Comparison of ENCODE assay signal across 8 cellular contexts in genomic region chr5:154520861-154521453, GRCh38. TPM values are rescaled to one million over a fixed set of nuclear protein-coding genes. Genes with fewer than 3 reads are reported as not detected.
DNase-seq lines count a peak whose midpoint lies in the region; ATAC-seq, FAIRE-seq and TF ChIP-seq lines count a peak whose summit lies in the region.

No MANE protein-coding gene starts in this region.

- H3K4me3 ChIP-seq in endothelial cell of umbilical vein (replicated peaks in 1 of 3; ENCODE audit: insufficient read depth in 1 of 3, low read depth in 1 of 3, low read length in 3 of 3), result no peak overlapping the region

- peak; percentile 21 for DNase-seq in stimulated activated naive CD8-positive, alpha-beta T cell treated with anti-CD3 and anti-CD28 coated beads, Interleukin-15, Interleukin-2, amounts not matched to agents 100 U/mL and 50 U/mL, for 24 hours
- no peak for DNase-seq in stimulated activated naive CD8-positive, alpha-beta T cell treated with anti-CD3 and anti-CD28 coated beads, Interleukin-15, amount 100 ng/mL, for 72 hours
- DNase-seq in NCI-H345 (lab: John Stamatoyannopoulos, UW) (peak; percentile 55), endothelial cell of umbilical vein (ENCODE audit: low read depth, low spot score) (peak; percentile 16), osteocyte (ENCODE audit: extremely low spot score, unreplicated experiment) (no peak), foreskin melanocyte (no peak)

- H3K9me3 ChIP-seq in endothelial cell of umbilical vein (replicated peaks; ENCODE audit: control insufficient read depth, insufficient read depth, low read length), result no peaks in the 10 kb centered on the region

- TF ChIP-seq POLR2A in endothelial cell of umbilical vein (IDR thresholded peaks at IDR 0.05; ENCODE audit: low read depth, low read length), result no peak

- peak; percentile 62 to 77 for TF ChIP-seq CTCF in endothelial cell of umbilical vein (IDR thresholded peaks at IDR 0.05; ENCODE audit: extremely low read depth in 1 of 2, insufficient read depth in 1 of 2, low read depth in 1 of 2, low read length in 2 of 2)
- TF ChIP-seq CTCF in osteocyte (IDR thresholded peaks at IDR 0.05), result peak; percentile 62

- H3K4me2 ChIP-seq in endothelial cell of umbilical vein (ENCODE audit: insufficient read depth, low read length), result no peak overlapping the region

- no peak overlapping the region for H3K27ac Mint-ChIP-seq in stimulated activated naive CD8-positive, alpha-beta T cell treated with anti-CD3 and anti-CD28 coated beads, Interleukin-15, amount 100 ng/mL, for 72 hours
- no peak overlapping the region for H3K27ac Mint-ChIP-seq in osteocyte (ENCODE audit: unreplicated experiment)

- no peak overlapping the region for H3K9ac ChIP-seq in endothelial cell of umbilical vein (replicated peaks; ENCODE audit: extremely low read depth, insufficient read depth, low read length)

- H3K27me3 ChIP-seq in endothelial cell of umbilical vein (ENCODE audit: control insufficient read depth in 2 of 2, insufficient read depth in 2 of 2, low read length in 2 of 2), result peaks cover 4 to 7% of the 10 kb centered on the region in 2 experiments

- H3K4me1 ChIP-seq in endothelial cell of umbilical vein (ENCODE audit: control insufficient read depth, extremely low read depth, insufficient read depth, low read length), result no peaks in the 10 kb centered on the region

- no peak for ATAC-seq in stimulated activated naive CD8-positive, alpha-beta T cell treated with anti-CD3 and anti-CD28 coated beads, Interleukin-15, Interleukin-2, amounts not matched to agents 100 U/mL and 50 U/mL, for 24 hours
- ATAC-seq in stimulated activated naive CD8-positive, alpha-beta T cell treated with anti-CD3 and anti-CD28 coated beads, Interleukin-15, amount 100 ng/mL, for 72 hours, result no peak
- ATAC-seq in GM21360 (IDR thresholded peaks at IDR 0.05; ENCODE audit: unreplicated experiment), result no peak
- no peak for ATAC-seq in GM18498 (IDR thresholded peaks at IDR 0.05; ENCODE audit: unreplicated experiment)

- peak overlapping the region in 1 of 2 donors; percentile 15 for H3K4me3 Mint-ChIP-seq in stimulated activated naive CD8-positive, alpha-beta T cell treated with anti-CD3 and anti-CD28 coated beads, Interleukin-15, amount 100 ng/mL, for 72 hours
- H3K4me3 Mint-ChIP-seq in osteocyte (ENCODE audit: unreplicated experiment), result no peak overlapping the region

- no peaks in the 10 kb centered on the region for H3K9me1 ChIP-seq in endothelial cell of umbilical vein (replicated peaks; ENCODE audit: control insufficient read depth, extremely low read depth, insufficient read depth, low read length)

- H3K36me3 ChIP-seq in endothelial cell of umbilical vein (ENCODE audit: control insufficient read depth in 2 of 2, extremely low read depth in 1 of 2, insufficient read depth in 2 of 2, low read length in 2 of 2), result no peaks in the 10 kb centered on the region

- H3K27me3 Mint-ChIP-seq in stimulated activated naive CD8-positive, alpha-beta T cell treated with anti-CD3 and anti-CD28 coated beads, Interleukin-15, amount 100 ng/mL, for 72 hours, result peaks cover 86% of the 10 kb centered on the region
- peaks cover 33% of the 10 kb centered on the region for H3K27me3 Mint-ChIP-seq in osteocyte (ENCODE audit: unreplicated experiment)

- no peaks in the 10 kb centered on the region for H4K20me1 ChIP-seq in endothelial cell of umbilical vein (replicated peaks; ENCODE audit: control insufficient read depth, extremely low read depth, insufficient read depth, low read length)

- intact Hi-C loops in endothelial cell of umbilical vein (cut with micrococcal nuclease), result loop anchor here (1.0 kb wide), 1 partner anchor 89 kb away; no protein-coding TSS in a partner anchor

- peak overlapping the region; percentile 60 for H2AFZ ChIP-seq in endothelial cell of umbilical vein (ENCODE audit: low read depth, low read length)

- no peaks in the 10 kb centered on the region for H3K79me2 ChIP-seq in endothelial cell of umbilical vein (ENCODE audit: control insufficient read depth, insufficient read depth, low read length)

- POLR2A ChIA-PET in endothelial cell of umbilical vein (lab: Charles Lee), result no interaction called here

- dilution Hi-C loops in endothelial cell of umbilical vein (cut with MboI; ENCODE audit: extremely low pct_ligation_motif_present, low sequenced_read_pairs), result no loop called here

- BruUV-seq in endothelial cell of umbilical vein (replicated peaks; lab: Mats Ljungman, UMichigan), result no TSS peak

- peak; percentile 35 for FAIRE-seq in endothelial cell of umbilical vein (lab: Jason Lieb, UNC)

- CTCF ChIA-PET in endothelial cell of umbilical vein (lab: Charles Lee), result interaction anchor here (0.6 to 3.6 kb wide), 51 partner anchors 9 to 634 kb away, joined by 3 to 48 read pairs (median 4); no protein-coding TSS in a partner anchor

- H3K36me3 Mint-ChIP-seq in osteocyte (ENCODE audit: unreplicated experiment), result no peaks in the 10 kb centered on the region

- no peak overlapping the region for H3K27ac ChIP-seq in endothelial cell of umbilical vein (ENCODE audit: insufficient read depth, low read depth, low read length)

- H3K9me3 Mint-ChIP-seq in stimulated activated naive CD8-positive, alpha-beta T cell treated with anti-CD3 and anti-CD28 coated beads, Interleukin-15, amount 100 ng/mL, for 72 hours, result no peaks in the 10 kb centered on the region
- H3K9me3 Mint-ChIP-seq in osteocyte (ENCODE audit: unreplicated experiment), result no peaks in the 10 kb centered on the region

- peaks cover 7% of the 10 kb centered on the region for H3K4me1 Mint-ChIP-seq in stimulated activated naive CD8-positive, alpha-beta T cell treated with anti-CD3 and anti-CD28 coated beads, Interleukin-15, amount 100 ng/mL, for 72 hours
- H3K4me1 Mint-ChIP-seq in osteocyte (ENCODE audit: unreplicated experiment), result peaks cover 6% of the 10 kb centered on the region

TF ChIP-seq in endothelial cell of umbilical vein, 7 proteins besides CTCF, POLR2A, EP300 and RAD21:
- TF ChIP-seq, protein P1, sequence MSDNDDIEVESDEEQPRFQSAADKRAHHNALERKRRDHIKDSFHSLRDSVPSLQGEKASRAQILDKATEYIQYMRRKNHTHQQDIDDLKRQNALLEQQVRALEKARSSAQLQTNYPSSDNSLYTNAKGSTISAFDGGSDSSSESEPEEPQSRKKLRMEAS (IDR thresholded peaks at IDR 0.05; ENCODE audit: insufficient read depth, insufficient read length), result no peak
- TF ChIP-seq POLR2AphosphoS5 (IDR thresholded peaks at IDR 0.05; ENCODE audit: insufficient read depth, low read depth, low read length) (no peak), MYC (IDR thresholded peaks at IDR 0.05; ENCODE audit: low read depth, low read length) (no peak), JUN (IDR thresholded peaks at IDR 0.05; ENCODE audit: borderline replicate concordance, insufficient read depth, insufficient read length, low read depth) (no peak), EZH2 (IDR thresholded peaks at IDR 0.05; ENCODE audit: borderline replicate concordance, low read depth, low read length, severe bottlenecking) (no peak), GATA2 (IDR thresholded peaks at IDR 0.05; ENCODE audit: insufficient read depth, insufficient read length, low read depth, low read length) (no peak), FOS (IDR thresholded peaks at IDR 0.05; ENCODE audit: borderline replicate concordance, insufficient read depth, low read length) (no peak)

RNA-seq across cellular contexts. Expression of gene HAND1, which starts 42.9 kb away (rescaled TPM):
- not detected in 2 replicates for total RNA-seq in endothelial cell of umbilical vein
- polyA plus RNA-seq in endothelial cell of umbilical vein, result not detected in 2 replicates
- not detected in 2 replicates for polyA plus RNA-seq in endothelial cell of umbilical vein (2011; cell fraction: cytosol; rRNA removed)
- polyA plus RNA-seq in endothelial cell of umbilical vein (2011; cell fraction: nucleus; rRNA removed), result not detected in 2 replicates
- not detected in 2 replicates for polyA plus RNA-seq in endothelial cell of umbilical vein (2012)
- not detected in 2 replicates for polyA minus RNA-seq in endothelial cell of umbilical vein
- not detected for polyA minus RNA-seq in endothelial cell of umbilical vein (2011; cell fraction: cytosol; rRNA and poly(A)+ RNA removed)
- not detected in 2 replicates for polyA minus RNA-seq in endothelial cell of umbilical vein (2011; cell fraction: nucleus; rRNA and poly(A)+ RNA removed)
- total RNA-seq in osteocyte, result not detected in 2 replicates

Comparison
In these comparisons a context has a peak if more than half of its experiments do, and no peak if none do; other contexts are left out.
1. DNase-seq: peak in stimulated activated naive CD8-positive, alpha-beta T cell treated with anti-CD3 and anti-CD28 coated beads, Interleukin-15, Interleukin-2, amounts not matched to agents 100 U/mL and 50 U/mL, for 24 hours (single experiment), NCI-H345 (single experiment) and endothelial cell of umbilical vein (single experiment); none in stimulated activated naive CD8-positive, alpha-beta T cell treated with anti-CD3 and anti-CD28 coated beads, Interleukin-15, amount 100 ng/mL, for 72 hours (0 of 2), osteocyte (single experiment) and foreskin melanocyte (single experiment).